Comparison of ENCODE assay signal across 8 cellular contexts in genomic region chr2:232043966-232044365, GRCh38.
"Had no signal": no experiment of that assay in that cellular context is flagged by ENCODE, and none has a peak within 500 bp of the region (broad histone marks: within the 10 kb centered on the region; RNA-seq: fewer than 3 reads in every experiment).

No MANE protein-coding gene starts in this region.

- H3K27ac Mint-ChIP-seq: HFFc6, IgD-negative memory B cell had no signal

- H3K27ac ChIP-seq: GM23248, HL-60 had no signal

- ATAC-seq: HCT116 had no signal

- H3K4me3 ChIP-seq: GM23248, HAP-1 had no signal

- DNase-seq: GM23248, GOT3, H7, HFFc6 had no signal

- H3K27me3 Mint-ChIP-seq: IgD-negative memory B cell had no signal

- H3K36me3 ChIP-seq: HAP-1 had no signal

- H3K9me3 Mint-ChIP-seq: HFFc6, IgD-negative memory B cell had no signal

- H3K4me3 Mint-ChIP-seq: HFFc6, IgD-negative memory B cell had no signal

- H3K9me3 ChIP-seq: HAP-1 had no signal
